ENCODE assay signal across 37 cellular contexts in the genomic region with DNA sequence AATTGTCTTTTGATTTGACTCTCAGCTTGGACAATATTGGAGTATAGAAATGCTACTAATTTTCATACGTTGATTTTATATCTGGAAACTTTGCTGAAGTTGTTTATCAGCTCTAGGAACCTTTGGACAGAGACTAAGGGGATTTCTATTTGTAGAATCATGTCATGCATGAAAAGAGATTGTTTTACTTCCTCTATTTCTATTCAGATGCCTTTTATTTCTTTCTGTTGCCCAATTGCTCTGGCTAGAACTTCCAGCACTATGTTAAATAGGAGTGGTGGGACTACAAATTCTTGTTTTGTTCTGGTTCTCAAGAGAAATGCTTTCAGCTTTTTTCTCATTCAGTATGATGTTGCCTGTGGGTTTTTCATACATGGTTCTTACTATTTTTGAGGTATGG.
DNase-seq lines count a peak whose midpoint lies in the region; ATAC-seq and TF ChIP-seq lines count a peak whose summit lies in the region.
"Had no signal": no experiment of that assay in that cellular context is flagged by ENCODE, and none has a peak within 500 bp of the region (broad histone marks: within the 10 kb centered on the region; RNA-seq: fewer than 3 reads in every experiment).

No MANE protein-coding gene starts in this region.

- ATAC-seq in GM18499 (IDR thresholded peaks at IDR 0.05; ENCODE audit: insufficient read depth, unreplicated experiment) (peak; percentile 68), GM21526 (IDR thresholded peaks at IDR 0.05; ENCODE audit: low FRiP score, unreplicated experiment) (peak; percentile 66), activated B cell treated with CpG ODN at 0.5 μM for 24 hours (ENCODE audit: low read depth) (peak; percentile 61), HG03460 (IDR thresholded peaks at IDR 0.05; ENCODE audit: unreplicated experiment) (no peak)
- ATAC-seq: GM23338, heart left ventricle, left ventricle myocardium superior, SK-N-SH treated with all-trans-retinoic acid at 6 μM for 48 hours had no signal

- peak overlapping the region; percentile 32 for H3K27ac Mint-ChIP-seq in activated B cell treated with CpG ODN at 0.5 μM for 24 hours
- H3K27ac Mint-ChIP-seq: activated naive CD8-positive, alpha-beta T cell treated with anti-CD3 and anti-CD28 coated beads for 36 hours; GM23338; T-helper 2 cell treated with Interferon-gamma antibody and Interleukin-4, amounts not matched to agents 5 μg/mL and 100 μg/mL, for 36 hours had no signal

- CTCF ChIA-PET in activated B cell treated with CpG ODN at 0.5 μM for 24 hours (lab: Charles Lee) = no interaction called here

- no peaks in the 10 kb centered on the region; the same call in 1 of the 2 replicates for H3K9me3 ChIP-seq in Karpas-422 (ENCODE audit: low read length)
- H3K9me3 ChIP-seq: thyroid gland, vagina had no signal

- H3K4me1 Mint-ChIP-seq in activated B cell treated with CpG ODN at 0.5 μM for 24 hours = peaks cover 37% of the 10 kb centered on the region
- H3K4me1 Mint-ChIP-seq: activated naive CD8-positive, alpha-beta T cell treated with anti-CD3 and anti-CD28 coated beads for 36 hours had no signal

- no peak overlapping the region for H3K4me3 ChIP-seq in Karpas-422 (ENCODE audit: low read length)
- H3K4me3 ChIP-seq: breast epithelium, dorsolateral prefrontal cortex, GM23338, heart left ventricle, right atrium auricular region, smooth muscle cell, thyroid gland, vagina had no signal

- no peaks in the 10 kb centered on the region; the same call in 1 of the 2 replicates for H3K27me3 ChIP-seq in Karpas-422 (ENCODE audit: low read length)
- H3K27me3 ChIP-seq: breast epithelium, dorsolateral prefrontal cortex, heart left ventricle, right atrium auricular region, thyroid gland, vagina had no signal

- no peaks in the 10 kb centered on the region; the same call in 1 of the 2 replicates for H3K9me2 ChIP-seq in Karpas-422 (replicated peaks; ENCODE audit: insufficient read depth, low read length)

- no peaks in the 10 kb centered on the region for H4K20me1 ChIP-seq in Karpas-422 (ENCODE audit: insufficient read depth, low read depth, low read length)

- no peak overlapping the region for H2AFZ ChIP-seq in Karpas-422 (ENCODE audit: low read length)

- DNase-seq in Karpas-422 (peak; percentile 48), activated B cell treated with CpG ODN at 0.5 μM for 24 hours (no peak), NCI-H446 treated with DMSO at 0.1 percent for 48 hours (lab: John Stamatoyannopoulos, UW) (no peak), activated gamma-delta T cell (lab: John Stamatoyannopoulos, UW) (no peak)
- no peak for DNase-seq in stimulated activated naive CD4-positive, alpha-beta T cell treated with Interleukin-2 at 50 U/mL for 16 hours (lab: John Stamatoyannopoulos, UW)
- DNase-seq: ACHN; activated CD4-positive, alpha-beta T cell treated with anti-CD3 and anti-CD28 coated beads for 48 hours; activated CD8-positive, alpha-beta memory T cell treated with anti-CD3 and anti-CD28 coated beads for 24 hours; activated effector memory CD4-positive, alpha-beta T cell treated with Interleukin-2 at 50 U/mL for 16 hours; activated naive CD8-positive, alpha-beta T cell treated with anti-CD3 and anti-CD28 coated beads for 36 hours; activated T-cell treated with anti-CD3 and anti-CD28 coated beads for 4 hours; anterior cingulate cortex; DMS153; dorsolateral prefrontal cortex; foreskin melanocyte; heart left ventricle; left ventricle myocardium superior; NCI-H1436 treated with DMSO at 0.1 percent for 48 hours; NCI-H2107; NCI-H345; NCI-H748 treated with DMSO at 0.1 percent for 48 hours; posterior cingulate gyrus; stimulated activated CD4-positive, alpha-beta T cell treated with anti-CD3 and anti-CD28 coated beads, Interleukin-1b, Interleukin-23, amount 100 ng/mL, for 48 hours; thyroid gland had no signal

- no peaks in the 10 kb centered on the region for H3K27me3 Mint-ChIP-seq in activated B cell treated with CpG ODN at 0.5 μM for 24 hours
- H3K27me3 Mint-ChIP-seq: activated naive CD8-positive, alpha-beta T cell treated with anti-CD3 and anti-CD28 coated beads for 36 hours had no signal

- H3K36me3 Mint-ChIP-seq in activated B cell treated with CpG ODN at 0.5 μM for 24 hours (ENCODE audit: low read depth) = no peaks in the 10 kb centered on the region

- peaks cover 20% of the 10 kb centered on the region for H3K9me3 Mint-ChIP-seq in activated B cell treated with CpG ODN at 0.5 μM for 24 hours

- H3K27ac ChIP-seq in Karpas-422 (ENCODE audit: low read length) = no peak overlapping the region
- H3K27ac ChIP-seq: breast epithelium, dorsolateral prefrontal cortex, heart left ventricle, HL-60, KMS-11, right atrium auricular region, thyroid gland, vagina, VCaP had no signal

- no peak for TF ChIP-seq CTCF in activated B cell treated with CpG ODN at 0.5 μM for 24 hours (IDR thresholded peaks at IDR 0.05)

- no peaks in the 10 kb centered on the region for H3K79me2 ChIP-seq in Karpas-422 (ENCODE audit: low read length)

- intact Hi-C loops in activated B cell treated with CpG ODN at 0.5 μM for 24 hours (cut with micrococcal nuclease) = no loop called here

- peak overlapping the region; percentile 41 for H3K4me3 Mint-ChIP-seq in activated B cell treated with CpG ODN at 0.5 μM for 24 hours
- H3K4me3 Mint-ChIP-seq: activated naive CD8-positive, alpha-beta T cell treated with anti-CD3 and anti-CD28 coated beads for 36 hours; GM23338; T-helper 2 cell treated with Interferon-gamma antibody and Interleukin-4, amounts not matched to agents 5 μg/mL and 100 μg/mL, for 36 hours had no signal

- peak overlapping the region; percentile 45 for H3K4me2 ChIP-seq in Karpas-422 (ENCODE audit: low read depth, low read length, poor library complexity, severe bottlenecking)
- H3K4me2 ChIP-seq: GM23338, KMS-11, smooth muscle cell had no signal

- H3K36me3 ChIP-seq in Karpas-422 (ENCODE audit: insufficient read depth, low read length) = no peaks in the 10 kb centered on the region
- H3K36me3 ChIP-seq: breast epithelium, heart left ventricle, right atrium auricular region, thyroid gland, vagina had no signal

- POLR2A ChIA-PET in activated B cell treated with CpG ODN at 0.5 μM for 24 hours (lab: Charles Lee) = no interaction called here

- H3K4me1 ChIP-seq in Karpas-422 (ENCODE audit: low read length) = peaks cover 29% of the 10 kb centered on the region
- H3K4me1 ChIP-seq: breast epithelium, heart left ventricle, right atrium auricular region, thyroid gland, vagina had no signal

- H3K9ac ChIP-seq in Karpas-422 (ENCODE audit: low read length) = no peak overlapping the region
- H3K9ac ChIP-seq: KMS-11 had no signal
